In genomic region chr14:20794644-20795369, GRCh38 we compare ENCODE assay signal across 1 cellular context.
TF ChIP-seq lines count a peak whose summit lies in the region.

No MANE protein-coding gene starts in this region.

TF ChIP-seq in endothelial cell of umbilical vein, 7 proteins besides CTCF, POLR2A, EP300 and RAD21:
- no peak for TF ChIP-seq GATA2 (IDR thresholded peaks at IDR 0.05; ENCODE audit: insufficient read depth, insufficient read length, low read depth, low read length)
- no peak for TF ChIP-seq MAX (IDR thresholded peaks at IDR 0.05; ENCODE audit: insufficient read depth, insufficient read length)
